ENCODE assay signal across 9 cellular contexts in the genomic region with DNA sequence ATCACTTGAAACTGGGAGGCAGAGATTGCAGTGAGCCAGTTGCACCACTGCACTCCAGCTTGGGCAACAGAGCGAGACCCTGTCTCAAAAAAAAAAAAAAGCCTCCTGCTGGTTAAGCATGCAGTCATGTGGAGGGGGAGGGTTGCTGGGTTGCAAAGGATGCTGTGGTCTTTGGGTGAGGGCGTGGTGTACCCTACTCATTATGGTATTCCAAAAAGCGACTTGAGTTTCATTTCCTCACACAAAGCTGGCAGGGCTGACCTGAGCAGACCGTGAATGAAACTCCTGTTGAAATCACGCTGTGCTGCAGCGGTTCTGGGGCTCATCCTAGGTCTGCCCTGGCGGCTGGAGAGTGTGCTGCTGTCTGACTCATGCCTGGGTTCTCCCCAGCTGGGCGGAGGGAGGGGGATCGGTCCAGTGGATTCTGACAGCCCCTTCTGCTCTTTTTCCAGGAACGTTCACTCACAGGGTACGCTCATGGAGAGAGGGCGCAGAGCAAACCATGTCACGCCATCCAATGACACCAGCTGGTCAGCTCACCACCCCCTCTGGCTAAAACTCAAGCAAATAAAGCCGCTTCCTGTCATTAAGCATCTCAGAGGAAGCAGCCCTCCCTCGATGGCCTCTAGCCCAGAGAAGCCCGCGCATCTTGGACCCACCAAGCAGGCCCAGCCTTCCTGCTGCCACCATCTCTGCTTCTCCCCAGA.
DNase-seq lines count a peak whose midpoint lies in the region; ATAC-seq lines count a peak whose summit lies in the region.
"Had no signal": no experiment of that assay in that cellular context is flagged by ENCODE, and none has a peak within 500 bp of the region (broad histone marks: within the 10 kb centered on the region; RNA-seq: fewer than 3 reads in every experiment).

No MANE protein-coding gene starts in this region.

- H3K27me3 Mint-ChIP-seq in activated T-cell treated with anti-CD3 and anti-CD28 coated beads, Interleukin-2, amount 50 U/mL, for 24 hours = no peaks in the 10 kb centered on the region

- H3K27ac ChIP-seq in ACC112 (ENCODE audit: low read depth, low read length) = no peak overlapping the region
- H3K27ac ChIP-seq: neutrophil had no signal

- H3K4me1 ChIP-seq in ACC112 (ENCODE audit: control insufficient read depth, insufficient read depth, low read length, unreplicated experiment) = no peaks in the 10 kb centered on the region

- DNase-seq in NOMO-1 (lab: John Stamatoyannopoulos, UW; ENCODE audit: unreplicated experiment in 2 of 2) = peak; percentile 92 to 97
- peak; percentile 57 for DNase-seq in activated T-cell treated with anti-CD3 and anti-CD28 coated beads, Interleukin-2, amount 50 U/mL, for 24 hours
- peak; percentile 55 for DNase-seq in left ventricle myocardium superior
- peak; percentile 44 for DNase-seq in stimulated activated CD4-positive, alpha-beta T cell treated with anti-CD3 and anti-CD28 coated beads, Interleukin-4, amount 100 ng/mL, for 24 hours
- DNase-seq in AG08395 (ENCODE audit: low spot score) = no peak

- no peaks in the 10 kb centered on the region for H3K79me2 ChIP-seq in ACC112 (ENCODE audit: control insufficient read depth, insufficient read depth, low read length, unreplicated experiment)

- H3K9me3 Mint-ChIP-seq in activated T-cell treated with anti-CD3 and anti-CD28 coated beads, Interleukin-2, amount 50 U/mL, for 24 hours = no peaks in the 10 kb centered on the region

- H3K36me3 Mint-ChIP-seq in activated T-cell treated with anti-CD3 and anti-CD28 coated beads, Interleukin-2, amount 50 U/mL, for 24 hours (ENCODE audit: low read depth) = no peaks in the 10 kb centered on the region

- peak overlapping the region; percentile 53 for H3K4me3 Mint-ChIP-seq in activated T-cell treated with anti-CD3 and anti-CD28 coated beads, Interleukin-2, amount 50 U/mL, for 24 hours

- no peaks in the 10 kb centered on the region for H3K27me3 ChIP-seq in ACC112 (ENCODE audit: insufficient read depth, low read length)

- peak overlapping the region; percentile 14 for H2AFZ ChIP-seq in ACC112 (ENCODE audit: low read length, unreplicated experiment)

- H3K36me3 ChIP-seq in ACC112 (ENCODE audit: insufficient read depth, low read length) = no peaks in the 10 kb centered on the region
- H3K36me3 ChIP-seq: neutrophil had no signal

- H3K27ac Mint-ChIP-seq in activated T-cell treated with anti-CD3 and anti-CD28 coated beads, Interleukin-2, amount 50 U/mL, for 24 hours = peak overlapping the region; percentile 54

- intact Hi-C loops in left ventricle myocardium superior (cut with micrococcal nuclease) = loop anchor here (5.0 kb wide), 1 partner anchor 166 kb away; a partner anchor contains a TSS

- ATAC-seq in GM18868 (IDR thresholded peaks at IDR 0.05; ENCODE audit: unreplicated experiment) (peak; percentile 88), HG03039 (IDR thresholded peaks at IDR 0.05; ENCODE audit: unreplicated experiment) (peak; percentile 93), left ventricle myocardium superior (peak; percentile 23)

- peaks cover 33% of the 10 kb centered on the region for H3K4me1 Mint-ChIP-seq in activated T-cell treated with anti-CD3 and anti-CD28 coated beads, Interleukin-2, amount 50 U/mL, for 24 hours (ENCODE audit: low read depth)

- peak overlapping the region; percentile 16; the same call in 1 of the 2 replicates for H3K4me3 ChIP-seq in ACC112 (ENCODE audit: low read depth, low read length)

Comparison
In these comparisons a context has a peak if more than half of its experiments do, and no peak if none do; other contexts are left out.
1. ATAC-seq: peak in every context shown above with its lines; median percentile 93 in HG03039; 88 in GM18868; 23 in left ventricle myocardium superior.